ENCODE assay signal across 12 cellular contexts in the genomic region with DNA sequence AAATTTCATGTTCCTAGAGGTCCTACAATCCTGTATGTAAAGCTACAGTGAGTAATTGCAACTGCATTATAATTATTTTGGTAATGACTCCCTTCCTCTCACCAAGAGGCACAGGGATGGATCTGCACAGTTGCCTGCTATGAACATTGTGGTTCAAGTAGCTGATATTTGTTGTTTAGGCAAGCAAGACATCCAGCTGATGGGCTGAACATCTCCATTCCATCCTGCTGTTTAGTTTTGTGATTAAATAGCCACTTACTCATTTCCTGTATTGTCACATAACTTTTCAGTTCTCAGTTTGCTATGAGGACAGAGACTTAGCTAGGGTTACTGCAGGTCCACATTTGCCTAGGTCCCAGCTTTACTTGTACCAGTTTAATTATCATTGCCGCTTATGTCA.
DNase-seq lines count a peak whose midpoint lies in the region; ATAC-seq, FAIRE-seq and TF ChIP-seq lines count a peak whose summit lies in the region.
"Had no signal": no experiment of that assay in that cellular context is flagged by ENCODE, and none has a peak within 500 bp of the region (broad histone marks: within the 10 kb centered on the region; RNA-seq: fewer than 3 reads in every experiment).

No MANE protein-coding gene starts in this region.

- H4K20me1 ChIP-seq in GM12878 (ENCODE audit: control insufficient read depth, insufficient read depth), result no peaks in the 10 kb centered on the region
- no peaks in the 10 kb centered on the region for H4K20me1 ChIP-seq in OCI-LY7 (ENCODE audit: insufficient read depth, low read length)

- H3K9me2 ChIP-seq in OCI-LY7 (ENCODE audit: insufficient read depth, low read length), result no peaks in the 10 kb centered on the region

- peak; percentile 19; the same call in 1 of the 3 replicates for ATAC-seq in GM12878

- RAD21 ChIA-PET in GM12878 (lab: Charles Lee; ENCODE audit: unreplicated experiment), result no interaction called here

- H3K4me1 ChIP-seq in GM12878 (ENCODE audit: control insufficient read depth, insufficient read depth, low read length), result no peaks in the 10 kb centered on the region; the same call in 1 of the 2 replicates
- H3K4me1 ChIP-seq in OCI-LY7 (ENCODE audit: insufficient read depth, low read length, poor library complexity, severe bottlenecking), result no peaks in the 10 kb centered on the region
- H3K4me1 ChIP-seq: suprapubic skin had no signal

- in situ Hi-C loops in GM12878 (cut with MboI), result no loop called here
- in situ Hi-C loops in KBM-7 (cut with MboI; ENCODE audit: low pct_unique_long_range_greater_than_20kb, low sequenced_read_pairs), result no loop called here

- H3K36me3 ChIP-seq in MG63, result no peaks in the 10 kb centered on the region
- H3K36me3 ChIP-seq in GM12878 (ENCODE audit: control insufficient read depth in 2 of 2, insufficient read depth in 2 of 2, low read length in 1 of 2), result no peaks in the 10 kb centered on the region
- H3K36me3 ChIP-seq in OCI-LY7 (ENCODE audit: insufficient read depth, low read length), result no peaks in the 10 kb centered on the region
- H3K36me3 ChIP-seq: suprapubic skin had no signal

- H3K27me3 ChIP-seq in MG63, result no peaks in the 10 kb centered on the region
- no peaks in the 10 kb centered on the region for H3K27me3 ChIP-seq in GM12878 (replicated peaks in 1 of 2; ENCODE audit: control insufficient read depth in 2 of 2, insufficient read depth in 2 of 2, low read length in 1 of 2)
- H3K27me3 ChIP-seq: suprapubic skin had no signal

- POLR2A ChIA-PET in GM12878 (lab: Charles Lee), result no interaction called here
- POLR2A ChIA-PET in OCI-LY7 (lab: Charles Lee), result interaction anchor here (0.6 to 0.7 kb wide), 2 partner anchors 61 to 1295 kb away, joined by 3 read pairs; no protein-coding TSS in a partner anchor

- intact Hi-C loops in GM12878 (cut with micrococcal nuclease; ENCODE audit: unreplicated experiment) (no loop called here), OCI-LY7 (cut with micrococcal nuclease; ENCODE audit: unreplicated experiment) (no loop called here)

- H3K4me3 ChIP-seq in MG63 (no peak overlapping the region), GM12878 (no peak overlapping the region), OCI-LY7 (ENCODE audit: low read depth, low read length, poor library complexity, severe bottlenecking) (no peak overlapping the region)
- H3K4me3 ChIP-seq: suprapubic skin had no signal

- TF ChIP-seq EP300 in GM12878 (IDR thresholded peaks at IDR 0.05; ENCODE audit: borderline replicate concordance in 1 of 2, control insufficient read depth in 1 of 2, low read depth in 2 of 2, low read length in 2 of 2), result no peak

- peak; percentile 75 for DNase-seq in EL
- peak; percentile 30 for DNase-seq in MG63
- DNase-seq in GM12878 (ENCODE audit: low read depth, low spot score), result no peak
- DNase-seq in non-pigmented ciliary epithelial cell (ENCODE audit: low read depth), result peak; percentile 46
- no peak for DNase-seq in globus pallidus (ENCODE audit: low spot score)
- no peak for DNase-seq in KBM-7
- DNase-seq in NCI-H2029 treated with DMSO at 0.1 percent for 48 hours (lab: John Stamatoyannopoulos, UW), result no peak
- no peak for DNase-seq in OCI-LY7 (ENCODE audit: low spot score)
- DNase-seq: central memory CD4-positive, alpha-beta T cell had no signal

- H3K9ac ChIP-seq in GM12878 (ENCODE audit: control insufficient read depth, insufficient read depth, low read length), result no peak overlapping the region

- H3K79me2 ChIP-seq in GM12878 (ENCODE audit: control insufficient read depth, insufficient read depth, low read length) (no peaks in the 10 kb centered on the region), OCI-LY7 (ENCODE audit: insufficient read depth, low read depth, low read length) (no peaks in the 10 kb centered on the region)

- H2AFZ ChIP-seq in GM12878 (ENCODE audit: control insufficient read depth, low read depth, low read length) (no peak overlapping the region), OCI-LY7 (ENCODE audit: low read length) (no peak overlapping the region)

- TF ChIP-seq CTCF in GM12878 (IDR thresholded peaks at IDR 0.05 in 2 of 3, conservative IDR thresholded peaks at IDR 0.05 in 1 of 3; ENCODE audit: control insufficient read depth in 2 of 3, extremely low read depth in 1 of 3, insufficient read depth in 1 of 3, low read depth in 3 of 3, low read length in 3 of 3) (no peak), OCI-LY7 (conservative IDR thresholded peaks at IDR 0.05; ENCODE audit: low read length) (no peak)

- 41% methylated on average over 1 of the region's 1 CpG for WGBS in GM12878 (ENCODE audit: insufficient coverage, insufficient replicate concordance, low lambda C conversion rate, missing lambda C conversion rate)

- no peak overlapping the region for H3K4me2 ChIP-seq in GM12878 (ENCODE audit: control insufficient read depth, insufficient read depth)
- no peak overlapping the region for H3K4me2 ChIP-seq in OCI-LY7 (ENCODE audit: low read length)

- CTCF ChIA-PET in GM12878 (lab: Yijun Ruan, JAX) (no interaction called here), OCI-LY7 (lab: Charles Lee; ENCODE audit: unreplicated experiment) (no interaction called here)

- no peak for TF ChIP-seq RAD21 in GM12878 (IDR thresholded peaks at IDR 0.05; ENCODE audit: insufficient read depth, low read depth, low read length)

- no peaks in the 10 kb centered on the region for H3K9me3 ChIP-seq in MG63
- H3K9me3 ChIP-seq in GM12878 (replicated peaks; ENCODE audit: control insufficient read depth, insufficient read depth, low read length), result no peaks in the 10 kb centered on the region
- no peaks in the 10 kb centered on the region for H3K9me3 ChIP-seq in OCI-LY7 (ENCODE audit: low read length)
- H3K9me3 ChIP-seq: suprapubic skin had no signal

- no peak for TF ChIP-seq POLR2A in GM12878 (IDR thresholded peaks at IDR 0.05; ENCODE audit: low read depth, low read length)

- H3K27ac ChIP-seq in GM12878 (ENCODE audit: control insufficient read depth, insufficient read depth), result no peak overlapping the region
- no peak overlapping the region for H3K27ac ChIP-seq in OCI-LY7 (ENCODE audit: low read depth, low read length, poor library complexity, severe bottlenecking)
- H3K27ac ChIP-seq: HL-60, suprapubic skin had no signal

- SMC1A ChIA-PET in GM12878 (lab: Charles Lee; ENCODE audit: uncharacterized antibody, unreplicated experiment), result interaction anchor here (1.2 kb wide), 1 partner anchor 14 kb away, joined by 3 read pairs; no protein-coding TSS in a partner anchor

- no peak for FAIRE-seq in GM12878 (lab: Jason Lieb, UNC)
- FAIRE-seq: G401.6 had no signal

- BruUV-seq in GM12878 (replicated peaks; lab: Mats Ljungman, UMichigan), result no TSS peak
- BruUV-seq in OCI-LY7 (replicated peaks; lab: Mats Ljungman, UMichigan), result no TSS peak

TF ChIP-seq in GM12878, 131 proteins besides CTCF, POLR2A, EP300 and RAD21:
- TF ChIP-seq MEF2A (IDR thresholded peaks at IDR 0.05; ENCODE audit: insufficient read depth, low read depth, low read length) (no peak), ZSCAN29 (IDR thresholded peaks at IDR 0.05) (no peak), NFIC (IDR thresholded peaks at IDR 0.05; ENCODE audit: low read depth, low read length) (no peak)
- TF ChIP-seq, protein P1, sequence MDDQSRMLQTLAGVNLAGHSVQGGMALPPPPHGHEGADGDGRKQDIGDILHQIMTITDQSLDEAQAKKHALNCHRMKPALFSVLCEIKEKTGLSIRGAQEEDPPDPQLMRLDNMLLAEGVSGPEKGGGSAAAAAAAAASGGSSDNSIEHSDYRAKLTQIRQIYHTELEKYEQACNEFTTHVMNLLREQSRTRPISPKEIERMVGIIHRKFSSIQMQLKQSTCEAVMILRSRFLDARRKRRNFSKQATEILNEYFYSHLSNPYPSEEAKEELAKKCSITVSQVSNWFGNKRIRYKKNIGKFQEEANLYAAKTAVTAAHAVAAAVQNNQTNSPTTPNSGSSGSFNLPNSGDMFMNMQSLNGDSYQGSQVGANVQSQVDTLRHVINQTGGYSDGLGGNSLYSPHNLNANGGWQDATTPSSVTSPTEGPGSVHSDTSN (IDR thresholded peaks at IDR 0.05; ENCODE audit: insufficient replicate concordance, low read depth, low read length), result no peak

Comparison
In these comparisons a context has a peak if more than half of its experiments do, and no peak if none do; other contexts are left out.
1. DNase-seq: peak in EL (single experiment), MG63 (single experiment) and non-pigmented ciliary epithelial cell (single experiment); none in GM12878 (single experiment), globus pallidus (single experiment), KBM-7 (single experiment), NCI-H2029 treated with DMSO at 0.1 percent for 48 hours (single experiment) and OCI-LY7 (single experiment).